8 cellular contexts compared by ENCODE assay signal in genomic region chr4:146175541-146176453, GRCh38. TPM values are rescaled to one million over a fixed set of nuclear protein-coding genes. Genes with fewer than 3 reads are reported as not detected.
DNase-seq lines count a peak whose midpoint lies in the region; ATAC-seq and TF ChIP-seq lines count a peak whose summit lies in the region.

Gene LSM6, plus strand, starts transcription at chr4:146175718. Its CDS starts 7,204 bp downstream, at chr4:146182922.

- no peaks in the 10 kb centered on the region for H3K27me3 ChIP-seq in AG04450 (ENCODE audit: control insufficient read depth, insufficient read depth, low read length)
- no peaks in the 10 kb centered on the region for H3K27me3 ChIP-seq in kidney epithelial cell (ENCODE audit: control insufficient read depth, insufficient read depth, low read length)

- H3K9me3 ChIP-seq in AG04450 (ENCODE audit: control insufficient read depth, insufficient read depth, low read length), result no peaks in the 10 kb centered on the region

- TF ChIP-seq CTCF in AG04450 (IDR thresholded peaks at IDR 0.05; ENCODE audit: low read depth, low read length), result peak; percentile 6; the same call in 1 of the 2 replicates
- TF ChIP-seq CTCF in kidney epithelial cell (IDR thresholded peaks at IDR 0.05; ENCODE audit: insufficient read depth, low read length, poor library complexity, severe bottlenecking), result no peak

- DNase-seq in AG04450 (ENCODE audit: low read depth, low spot score) (peak; percentile 64), NCI-H2227 treated with DMSO at 0.1 percent for 48 hours (lab: John Stamatoyannopoulos, UW) (peak; percentile 63), cerebellum (ENCODE audit: low spot score) (peak; percentile 89), kidney epithelial cell (ENCODE audit: low read depth) (peak; percentile 23)
- peak; percentile 82 for DNase-seq in activated CD4-positive, CD25-positive, alpha-beta regulatory T cell treated with anti-CD3 and anti-CD28 coated beads, Interleukin-2, amount 50 U/mL, for 72 hours
- peak; percentile 72 to 77 for DNase-seq in stimulated activated CD4-positive, alpha-beta T cell treated with anti-CD3 and anti-CD28 coated beads, Interleukin-15, amount 100 ng/mL, for 48 hours (ENCODE audit: low read depth in 2 of 2)

- ATAC-seq in GM18861 (IDR thresholded peaks at IDR 0.05; ENCODE audit: unreplicated experiment) (peak; percentile 90), HG03097 (IDR thresholded peaks at IDR 0.05; ENCODE audit: low FRiP score, unreplicated experiment) (peak; percentile 90)

- peak within 1 kb of the TSS; percentile 72 for H3K27ac ChIP-seq in AG04450 (ENCODE audit: low read depth, low read length)

- POLR2A ChIA-PET in AG04450 (lab: Yijun Ruan, JAX), result no interaction called here

- H3K4me3 ChIP-seq in AG04450 (ENCODE audit: low read depth, low read length) (peak within 1 kb of the TSS; percentile 78), kidney epithelial cell (ENCODE audit: low read depth, low read length) (peak within 1 kb of the TSS; percentile 81)

- H3K36me3 ChIP-seq in kidney epithelial cell (ENCODE audit: control insufficient read depth, insufficient read depth, low read length), result no peaks in the 10 kb centered on the region

- CTCF ChIA-PET in AG04450 (lab: Charles Lee), result no interaction called here

RNA-seq across cellular contexts. Expression of gene LSM6, which starts in this region (rescaled TPM):
- 15.0 and 17.6 TPM in 2 replicates for polyA plus RNA-seq in AG04450 (2011; rRNA removed)
- 13.9 and 16.2 TPM in 2 replicates for polyA minus RNA-seq in AG04450 (2011; rRNA and poly(A)+ RNA removed)
- total RNA-seq in cerebellum, result 40.6 TPM
- 24.5 and 35.8 TPM in 2 replicates for total RNA-seq in kidney epithelial cell

Comparison
In these comparisons a context has a peak if more than half of its experiments do, and no peak if none do; other contexts are left out.
1. Peak in every context shown above with its lines: DNase-seq, ATAC-seq, H3K4me3 ChIP-seq and H3K27ac ChIP-seq.
2. DNase-seq: peak in every context shown above with its lines; median percentile 89 in cerebellum; 82 in activated CD4-positive, CD25-positive, alpha-beta regulatory T cell treated with anti-CD3 and anti-CD28 coated beads, Interleukin-2, amount 50 U/mL, for 72 hours; 74 in stimulated activated CD4-positive, alpha-beta T cell treated with anti-CD3 and anti-CD28 coated beads, Interleukin-15, amount 100 ng/mL, for 48 hours; 64 in AG04450; 63 in NCI-H2227 treated with DMSO at 0.1 percent for 48 hours; 23 in kidney epithelial cell.